Comparison of ENCODE assay signal across 9 cellular contexts in the genomic region with DNA sequence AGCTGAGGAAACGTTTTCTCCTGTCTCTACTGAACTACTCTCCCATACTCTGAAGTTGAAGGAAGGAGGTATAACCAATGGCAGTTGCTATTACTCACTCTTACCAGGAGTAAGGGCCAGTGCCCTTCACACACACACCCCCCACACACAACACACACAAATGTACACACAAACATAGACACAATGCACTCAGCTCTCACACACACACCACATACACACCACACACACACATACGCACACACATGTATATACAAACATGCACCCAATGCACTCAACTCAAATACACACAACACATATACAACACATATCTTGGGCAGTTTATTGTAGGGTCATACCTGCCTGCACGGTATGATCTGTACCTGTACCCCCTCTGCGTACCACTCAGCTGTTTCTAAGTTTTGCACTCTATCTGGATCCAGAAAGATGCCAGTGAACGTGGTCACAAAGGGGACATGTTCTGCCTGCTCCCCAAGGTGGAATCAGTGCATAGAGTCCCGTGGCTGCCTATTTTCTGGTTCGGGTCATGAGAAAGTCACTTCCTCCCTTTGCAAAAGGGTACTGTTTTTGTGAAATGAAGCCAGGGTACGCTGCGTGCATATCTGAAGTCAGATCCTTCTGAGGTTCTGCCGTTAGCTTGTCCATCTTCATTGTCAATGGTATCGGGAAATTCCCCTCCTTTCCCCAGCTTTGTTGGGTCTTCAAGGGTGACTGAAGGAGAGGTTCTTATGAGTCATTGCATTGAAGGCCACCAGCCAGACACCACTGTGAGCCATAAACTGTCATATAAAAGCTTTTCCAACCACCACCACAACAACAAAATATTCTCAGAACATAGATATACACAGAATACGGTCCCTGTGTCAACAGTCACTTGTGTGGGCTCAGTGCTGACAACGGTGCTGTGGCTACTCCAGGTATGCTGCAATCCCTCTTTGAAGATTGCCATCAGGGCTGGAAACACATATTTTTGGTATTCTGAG.
A peak's percentile ranks its signal among the peaks of the same experiment; 100 is the strongest.
DNase-seq lines count a peak whose midpoint lies in the region; ATAC-seq and TF ChIP-seq lines count a peak whose summit lies in the region.
"Had no signal": no experiment of that assay in that cellular context is flagged by ENCODE, and none has a peak within 500 bp of the region (broad histone marks: within the 10 kb centered on the region; RNA-seq: fewer than 3 reads in every experiment).

No MANE protein-coding gene starts in this region.

- POLR2A ChIA-PET in T-cell (lab: Charles Lee): interaction anchor here in 1 of 2 donors (0.6 kb wide), 1 partner anchor 92 kb away, joined by 3 read pairs; no protein-coding TSS in a partner anchor

- TF ChIP-seq CTCF in type B pancreatic cell (conservative IDR thresholded peaks at IDR 0.05): no peak

- H3K4me3 Mint-ChIP-seq in T-cell: no peak overlapping the region
- no peak overlapping the region for H3K4me3 Mint-ChIP-seq in type B pancreatic cell

- H3K9me3 Mint-ChIP-seq in T-cell (no peaks in the 10 kb centered on the region), type B pancreatic cell (no peaks in the 10 kb centered on the region)

- DNase-seq in activated effector memory CD4-positive, alpha-beta T cell treated with anti-CD3 and anti-CD28 coated beads, Interleukin-2, amount 50 U/mL, for 16 hours: peak; percentile 75
- DNase-seq in activated effector memory CD4-positive, alpha-beta T cell treated with Interleukin-2 at 50 U/mL for 16 hours: no peak
- DNase-seq in T-cell (no peak), NCI-H146 treated with DMSO at 0.1 percent for 48 hours (lab: John Stamatoyannopoulos, UW; ENCODE audit: unreplicated experiment) (no peak), midbrain (lab: John Stamatoyannopoulos, UW) (no peak), type B pancreatic cell (ENCODE audit: extremely low spot score, unreplicated experiment) (no peak)
- DNase-seq in stimulated activated CD4-positive, alpha-beta T cell treated with anti-CD3 and anti-CD28 coated beads, Interleukin-4, amount 100 ng/mL, for 24 hours: peak; percentile 46
- DNase-seq: NCI-H510A had no signal

- ATAC-seq in HG02678 (IDR thresholded peaks at IDR 0.05; ENCODE audit: unreplicated experiment): peak; percentile 46
- ATAC-seq in T-cell (replicated peaks in 1 of 4): peak; percentile 27 to 44 (median 42)

- H3K36me3 Mint-ChIP-seq in T-cell (peaks cover 10% of the 10 kb centered on the region), type B pancreatic cell (peaks cover 10% of the 10 kb centered on the region)

- H3K27ac Mint-ChIP-seq in T-cell (no peak overlapping the region), type B pancreatic cell (no peak overlapping the region)

- H3K27me3 Mint-ChIP-seq in T-cell: peaks cover 0 to 1% of the 10 kb centered on the region in 2 donors
- no peaks in the 10 kb centered on the region for H3K27me3 Mint-ChIP-seq in type B pancreatic cell

- CTCF ChIA-PET in T-cell (lab: Charles Lee): interaction anchor here in 1 of 2 donors (0.8 kb wide), 1 partner anchor 112 kb away, joined by 3 read pairs; no protein-coding TSS in a partner anchor

- H3K4me1 Mint-ChIP-seq in T-cell: peaks cover 20 to 46% (median 31%) of the 10 kb centered on the region in 3 donors
- peaks cover 8% of the 10 kb centered on the region for H3K4me1 Mint-ChIP-seq in type B pancreatic cell (ENCODE audit: unreplicated experiment)

Comparison
In these comparisons a context has a peak if more than half of its experiments do, and no peak if none do; other contexts are left out.
1. DNase-seq: peak in activated effector memory CD4-positive, alpha-beta T cell treated with anti-CD3 and anti-CD28 coated beads, Interleukin-2, amount 50 U/mL, for 16 hours (single experiment) and stimulated activated CD4-positive, alpha-beta T cell treated with anti-CD3 and anti-CD28 coated beads, Interleukin-4, amount 100 ng/mL, for 24 hours (single experiment); none in activated effector memory CD4-positive, alpha-beta T cell treated with Interleukin-2 at 50 U/mL for 16 hours (single experiment), T-cell (0 of 34), NCI-H146 treated with DMSO at 0.1 percent for 48 hours (single experiment), midbrain (single experiment) and type B pancreatic cell (single experiment).